In genomic region chr10:49508249-49508648, GRCh38 we compare ENCODE assay signal across 13 cellular contexts. TPM values are rescaled to one million over a fixed set of nuclear protein-coding genes. Genes with fewer than 3 reads are reported as not detected.
DNase-seq lines count a peak whose midpoint lies in the region; ATAC-seq and TF ChIP-seq lines count a peak whose summit lies in the region.
"Had no signal": no experiment of that assay in that cellular context is flagged by ENCODE, and none has a peak within 500 bp of the region (broad histone marks: within the 10 kb centered on the region; RNA-seq: fewer than 3 reads in every experiment).

No MANE protein-coding gene starts in this region.

- peaks cover 14 to 18% of the 10 kb centered on the region in 2 donors for H3K4me1 ChIP-seq in naive thymus-derived CD4-positive, alpha-beta T cell (ENCODE audit: control insufficient read depth in 2 of 2, insufficient read depth in 2 of 2, low read length in 2 of 2)
- no peaks in the 10 kb centered on the region for H3K4me1 ChIP-seq in left lung
- H3K4me1 ChIP-seq: A549, ascending aorta had no signal

- peak; percentile 3 for DNase-seq in activated CD4-positive, alpha-beta T cell treated with anti-CD3 and anti-CD28 coated beads for 48 hours
- no peak for DNase-seq in activated CD4-positive, alpha-beta T cell treated with anti-CD3 and anti-CD28 coated beads, Interleukin-2, amount 50 U/mL, for 4 hours
- peak; percentile 26 for DNase-seq in activated CD4-positive, alpha-beta memory T cell treated with anti-CD3 and anti-CD28 coated beads for 36 hours
- peak in 8 of 9 donors; percentile 28 to 69 (median 52) for DNase-seq in naive thymus-derived CD4-positive, alpha-beta T cell
- DNase-seq in left lung (no peak), sciatic nerve (ENCODE audit: low spot score) (no peak), germinal center (ENCODE audit: low spot score) (no peak)
- DNase-seq: mesenchymal stem cell, ovary, trophoblast cell had no signal

- POLR2A ChIA-PET in activated CD4-positive, alpha-beta memory T cell treated with anti-CD3 and anti-CD28 coated beads for 36 hours (lab: Charles Lee) = no interaction called here
- POLR2A ChIA-PET in naive thymus-derived CD4-positive, alpha-beta T cell (lab: Charles Lee) = no interaction called here

- no peak for TF ChIP-seq CTCF in left lung (IDR thresholded peaks at IDR 0.05)

- H3K27ac ChIP-seq in naive thymus-derived CD4-positive, alpha-beta T cell (ENCODE audit: low read depth, low read length) = no peak overlapping the region
- H3K27ac ChIP-seq in left lung = no peak overlapping the region
- H3K27ac ChIP-seq: A549, ascending aorta, ovary had no signal

- ATAC-seq in GM21423 (IDR thresholded peaks at IDR 0.05; ENCODE audit: unreplicated experiment) = peak; percentile 57
- peak; percentile 86 for ATAC-seq in naive thymus-derived CD4-positive, alpha-beta T cell
- no peak for ATAC-seq in left lung
- ATAC-seq in sciatic nerve = no peak
- ATAC-seq: A549 had no signal

- peaks cover 21% of the 10 kb centered on the region for H3K4me1 Mint-ChIP-seq in activated CD4-positive, alpha-beta memory T cell treated with anti-CD3 and anti-CD28 coated beads for 36 hours (ENCODE audit: low read depth)
- H3K4me1 Mint-ChIP-seq in naive thymus-derived CD4-positive, alpha-beta T cell = peaks cover 23 to 40% (median 36%) of the 10 kb centered on the region in 7 donors

- CTCF ChIA-PET in activated CD4-positive, alpha-beta memory T cell treated with anti-CD3 and anti-CD28 coated beads for 36 hours (lab: Charles Lee) = interaction anchor here (1.0 to 6.0 kb wide), 5 partner anchors 11 to 851 kb away, joined by 3 to 114 read pairs (median 7); no protein-coding TSS in a partner anchor
- CTCF ChIA-PET in naive thymus-derived CD4-positive, alpha-beta T cell (lab: Charles Lee) = no interaction called here

- peaks cover 0 to 2% (median 0%) of the 10 kb centered on the region in 3 experiments for H3K36me3 ChIP-seq in naive thymus-derived CD4-positive, alpha-beta T cell (ENCODE audit: control insufficient read depth in 2 of 3, insufficient read depth in 3 of 3, low read length in 3 of 3)
- H3K36me3 ChIP-seq in left lung = peaks cover 0 to 1% of the 10 kb centered on the region in 2 donors
- H3K36me3 ChIP-seq: ovary had no signal

- H3K9me3 Mint-ChIP-seq in activated CD4-positive, alpha-beta memory T cell treated with anti-CD3 and anti-CD28 coated beads for 36 hours = no peaks in the 10 kb centered on the region
- no peaks in the 10 kb centered on the region for H3K9me3 Mint-ChIP-seq in naive thymus-derived CD4-positive, alpha-beta T cell

- peaks cover 16% of the 10 kb centered on the region for H3K36me3 Mint-ChIP-seq in activated CD4-positive, alpha-beta memory T cell treated with anti-CD3 and anti-CD28 coated beads for 36 hours
- peaks cover 5 to 35% (median 18%) of the 10 kb centered on the region in 5 donors for H3K36me3 Mint-ChIP-seq in naive thymus-derived CD4-positive, alpha-beta T cell

- H3K9me3 ChIP-seq in naive thymus-derived CD4-positive, alpha-beta T cell (ENCODE audit: control insufficient read depth in 2 of 3, low read length in 3 of 3) = no peaks in the 10 kb centered on the region
- no peaks in the 10 kb centered on the region for H3K9me3 ChIP-seq in left lung
- H3K9me3 ChIP-seq: A549, ascending aorta, ovary had no signal

- peak overlapping the region; percentile 1 for H3K27ac Mint-ChIP-seq in activated CD4-positive, alpha-beta memory T cell treated with anti-CD3 and anti-CD28 coated beads for 36 hours
- peak overlapping the region in 3 of 9 donors; percentile 1 to 6 (median 6) for H3K27ac Mint-ChIP-seq in naive thymus-derived CD4-positive, alpha-beta T cell

- peaks cover 2% of the 10 kb centered on the region for H3K27me3 Mint-ChIP-seq in activated CD4-positive, alpha-beta memory T cell treated with anti-CD3 and anti-CD28 coated beads for 36 hours
- peaks cover 0 to 31% (median 16%) of the 10 kb centered on the region in 5 donors for H3K27me3 Mint-ChIP-seq in naive thymus-derived CD4-positive, alpha-beta T cell

- intact Hi-C loops in activated CD4-positive, alpha-beta memory T cell treated with anti-CD3 and anti-CD28 coated beads for 36 hours (cut with micrococcal nuclease) = loop anchor here (10.0 kb wide), 1 partner anchor 323 kb away; the partner anchor contains the start of gene TMEM273
- intact Hi-C loops in naive thymus-derived CD4-positive, alpha-beta T cell (cut with micrococcal nuclease) = loop anchor here (1.0 kb wide), 1 partner anchor 31 kb away; the partner anchor contains the start of gene ERCC6 (in 2 of the 2)
- intact Hi-C loops in left lung (cut with DNase I) = no loop called here
- intact Hi-C loops in sciatic nerve (cut with DNase I) = no loop called here

- no peak overlapping the region for H3K4me3 Mint-ChIP-seq in activated CD4-positive, alpha-beta memory T cell treated with anti-CD3 and anti-CD28 coated beads for 36 hours
- H3K4me3 Mint-ChIP-seq in naive thymus-derived CD4-positive, alpha-beta T cell = peak overlapping the region in 9 of 10 donors; percentile 16 to 55 (median 44)

- H3K4me3 ChIP-seq in naive thymus-derived CD4-positive, alpha-beta T cell (ENCODE audit: low read length) = peak overlapping the region; percentile 2
- H3K4me3 ChIP-seq in left lung = no peak overlapping the region
- H3K4me3 ChIP-seq: A549, ascending aorta, ovary had no signal

- H3K27me3 ChIP-seq in naive thymus-derived CD4-positive, alpha-beta T cell (ENCODE audit: control insufficient read depth in 2 of 2, insufficient read depth in 2 of 2, low read length in 2 of 2) = peaks cover 0 to 5% of the 10 kb centered on the region in 2 donors
- H3K27me3 ChIP-seq in left lung = no peaks in the 10 kb centered on the region
- H3K27me3 ChIP-seq: ascending aorta, ovary had no signal

RNA-seq across cellular contexts. Expression of gene ERCC6, which starts 30.7 kb away (rescaled TPM):
- 10 to 100 TPM; 17.5 to 18.8 TPM for total RNA-seq in activated CD4-positive, alpha-beta memory T cell treated with anti-CD3 and anti-CD28 coated beads for 36 hours
- 10 to 100 TPM; 23.0 to 50.7 (median 45.2) TPM for total RNA-seq in naive thymus-derived CD4-positive, alpha-beta T cell
- polyA plus RNA-seq in naive thymus-derived CD4-positive, alpha-beta T cell = 10 to 100 TPM; 11.0 to 17.2 TPM
- total RNA-seq in left lung (10 to 100 TPM; 18.4 to 19.8 TPM), sciatic nerve (33.5 TPM)

Comparison
In these comparisons a context has a peak if more than half of its experiments do, and no peak if none do; other contexts are left out.
1. DNase-seq: peak in activated CD4-positive, alpha-beta T cell treated with anti-CD3 and anti-CD28 coated beads for 48 hours (single experiment), activated CD4-positive, alpha-beta memory T cell treated with anti-CD3 and anti-CD28 coated beads for 36 hours (single experiment) and naive thymus-derived CD4-positive, alpha-beta T cell (8 of 9); none in activated CD4-positive, alpha-beta T cell treated with anti-CD3 and anti-CD28 coated beads, Interleukin-2, amount 50 U/mL, for 4 hours (0 of 2), left lung (0 of 2), sciatic nerve (single experiment) and germinal center (single experiment).
2. ATAC-seq: peak in GM21423 (single experiment) and naive thymus-derived CD4-positive, alpha-beta T cell (single experiment); none in left lung (single experiment) and sciatic nerve (single experiment).
3. intact Hi-C loops: an anchor here in activated CD4-positive, alpha-beta memory T cell treated with anti-CD3 and anti-CD28 coated beads for 36 hours (10.0 kb wide) and naive thymus-derived CD4-positive, alpha-beta T cell (1.0 kb wide); none called in left lung and sciatic nerve.